In the genomic region with DNA sequence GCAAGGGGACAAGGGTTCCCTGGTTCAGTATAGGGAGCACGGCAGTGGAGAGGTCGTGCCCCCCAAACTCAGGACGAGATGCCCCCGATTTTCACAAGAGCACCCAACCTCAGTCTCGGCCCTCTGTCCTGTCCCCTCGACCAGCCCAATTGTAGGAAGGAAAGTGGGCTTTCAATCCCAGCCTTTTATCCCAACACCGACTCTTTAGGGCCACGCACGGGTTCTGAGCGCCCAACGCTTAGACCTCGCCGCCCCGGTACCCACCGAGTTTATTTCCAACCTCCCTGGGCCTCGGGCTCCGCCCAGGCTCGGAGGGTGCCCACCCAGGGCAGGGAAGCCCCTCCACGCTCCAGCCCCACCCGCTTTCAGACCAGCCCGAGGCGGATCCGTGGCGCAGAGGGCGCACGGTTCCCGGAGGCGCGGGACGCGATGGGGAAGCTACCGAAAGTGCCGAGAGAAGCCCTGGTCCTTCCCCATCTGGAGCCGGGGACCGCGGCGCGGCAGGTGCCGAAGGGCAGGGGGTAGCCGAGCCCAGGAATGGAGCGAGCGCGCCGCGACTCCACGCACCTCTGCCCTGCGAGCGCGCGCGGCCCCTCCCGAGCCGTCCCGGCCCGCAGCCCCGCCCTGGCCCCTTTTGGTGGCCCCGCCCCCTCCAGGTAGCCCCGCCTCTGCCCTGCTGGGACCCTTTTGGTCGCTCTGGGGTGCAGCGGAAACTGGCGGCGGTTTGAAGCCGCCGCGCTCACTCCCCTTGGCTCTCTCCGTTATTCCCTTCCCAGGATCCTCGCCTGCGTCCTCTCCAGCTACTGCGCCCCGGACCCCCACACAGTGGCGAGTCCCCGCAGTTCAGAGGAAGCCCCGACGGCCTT, we compare ENCODE assay signal across 1 cellular context.
TF ChIP-seq lines count a peak whose summit lies in the region.

No MANE protein-coding gene starts in this region.

TF ChIP-seq in WTC11, 78 proteins besides CTCF, POLR2A, EP300 and RAD21 (continued from another document):
- TF ChIP-seq CBFB (CRISPR knock-in tag; IDR thresholded peaks at IDR 0.05; ENCODE audit: low read depth) (no peak), ATF1 (CRISPR knock-in tag; IDR thresholded peaks at IDR 0.05) (no peak), ZNF416 (CRISPR knock-in tag; IDR thresholded peaks at IDR 0.05) (no peak), PRDM15 (CRISPR knock-in tag; IDR thresholded peaks at IDR 0.05) (no peak), ZNF671 (CRISPR knock-in tag; IDR thresholded peaks at IDR 0.05) (no peak), SMAD3 (CRISPR knock-in tag; IDR thresholded peaks at IDR 0.05; ENCODE audit: borderline replicate concordance) (no peak), NR2C2 (CRISPR knock-in tag; IDR thresholded peaks at IDR 0.05) (no peak), GTF2I (CRISPR knock-in tag; conservative IDR thresholded peaks at IDR 0.05) (no peak), ZNF121 (CRISPR knock-in tag; IDR thresholded peaks at IDR 0.05) (no peak), ZNF281 (CRISPR knock-in tag; IDR thresholded peaks at IDR 0.05) (no peak), NFATC4 (CRISPR knock-in tag; IDR thresholded peaks at IDR 0.05) (no peak), ATF6 (CRISPR knock-in tag; IDR thresholded peaks at IDR 0.05) (no peak), E2F5 (CRISPR knock-in tag; IDR thresholded peaks at IDR 0.05) (no peak), IRF2 (CRISPR knock-in tag; IDR thresholded peaks at IDR 0.05; ENCODE audit: borderline replicate concordance, low read depth) (no peak), SP1 (CRISPR knock-in tag; conservative IDR thresholded peaks at IDR 0.05) (peak; percentile 6; the same call in 1 of the 2 replicates), CREB1 (CRISPR knock-in tag; IDR thresholded peaks at IDR 0.05) (no peak), MYBL2 (CRISPR knock-in tag; IDR thresholded peaks at IDR 0.05) (no peak), HMGA2 (CRISPR knock-in tag; IDR thresholded peaks at IDR 0.05) (no peak), ZNF423 (CRISPR knock-in tag; IDR thresholded peaks at IDR 0.05) (no peak), FOXK1 (CRISPR knock-in tag; IDR thresholded peaks at IDR 0.05) (0 out of 2 replicates have a peak, but pooled peaks have one; percentile 16), PRRX2 (CRISPR knock-in tag; IDR thresholded peaks at IDR 0.05) (no peak), GABPB1 (CRISPR knock-in tag; IDR thresholded peaks at IDR 0.05) (no peak)
- TF ChIP-seq, protein P1, sequence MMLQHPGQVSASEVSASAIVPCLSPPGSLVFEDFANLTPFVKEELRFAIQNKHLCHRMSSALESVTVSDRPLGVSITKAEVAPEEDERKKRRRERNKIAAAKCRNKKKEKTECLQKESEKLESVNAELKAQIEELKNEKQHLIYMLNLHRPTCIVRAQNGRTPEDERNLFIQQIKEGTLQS (CRISPR knock-in tag; conservative IDR thresholded peaks at IDR 0.05): no peak
- TF ChIP-seq, protein P2, sequence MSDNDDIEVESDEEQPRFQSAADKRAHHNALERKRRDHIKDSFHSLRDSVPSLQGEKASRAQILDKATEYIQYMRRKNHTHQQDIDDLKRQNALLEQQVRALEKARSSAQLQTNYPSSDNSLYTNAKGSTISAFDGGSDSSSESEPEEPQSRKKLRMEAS (CRISPR knock-in tag; IDR thresholded peaks at IDR 0.05): 0 out of 2 replicates have a peak, but pooled peaks have one; percentile 42
- TF ChIP-seq, protein P3, sequence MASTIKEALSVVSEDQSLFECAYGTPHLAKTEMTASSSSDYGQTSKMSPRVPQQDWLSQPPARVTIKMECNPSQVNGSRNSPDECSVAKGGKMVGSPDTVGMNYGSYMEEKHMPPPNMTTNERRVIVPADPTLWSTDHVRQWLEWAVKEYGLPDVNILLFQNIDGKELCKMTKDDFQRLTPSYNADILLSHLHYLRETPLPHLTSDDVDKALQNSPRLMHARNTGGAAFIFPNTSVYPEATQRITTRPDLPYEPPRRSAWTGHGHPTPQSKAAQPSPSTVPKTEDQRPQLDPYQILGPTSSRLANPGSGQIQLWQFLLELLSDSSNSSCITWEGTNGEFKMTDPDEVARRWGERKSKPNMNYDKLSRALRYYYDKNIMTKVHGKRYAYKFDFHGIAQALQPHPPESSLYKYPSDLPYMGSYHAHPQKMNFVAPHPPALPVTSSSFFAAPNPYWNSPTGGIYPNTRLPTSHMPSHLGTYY (CRISPR knock-in tag; IDR thresholded peaks at IDR 0.05): no peak
- TF ChIP-seq, protein P4, sequence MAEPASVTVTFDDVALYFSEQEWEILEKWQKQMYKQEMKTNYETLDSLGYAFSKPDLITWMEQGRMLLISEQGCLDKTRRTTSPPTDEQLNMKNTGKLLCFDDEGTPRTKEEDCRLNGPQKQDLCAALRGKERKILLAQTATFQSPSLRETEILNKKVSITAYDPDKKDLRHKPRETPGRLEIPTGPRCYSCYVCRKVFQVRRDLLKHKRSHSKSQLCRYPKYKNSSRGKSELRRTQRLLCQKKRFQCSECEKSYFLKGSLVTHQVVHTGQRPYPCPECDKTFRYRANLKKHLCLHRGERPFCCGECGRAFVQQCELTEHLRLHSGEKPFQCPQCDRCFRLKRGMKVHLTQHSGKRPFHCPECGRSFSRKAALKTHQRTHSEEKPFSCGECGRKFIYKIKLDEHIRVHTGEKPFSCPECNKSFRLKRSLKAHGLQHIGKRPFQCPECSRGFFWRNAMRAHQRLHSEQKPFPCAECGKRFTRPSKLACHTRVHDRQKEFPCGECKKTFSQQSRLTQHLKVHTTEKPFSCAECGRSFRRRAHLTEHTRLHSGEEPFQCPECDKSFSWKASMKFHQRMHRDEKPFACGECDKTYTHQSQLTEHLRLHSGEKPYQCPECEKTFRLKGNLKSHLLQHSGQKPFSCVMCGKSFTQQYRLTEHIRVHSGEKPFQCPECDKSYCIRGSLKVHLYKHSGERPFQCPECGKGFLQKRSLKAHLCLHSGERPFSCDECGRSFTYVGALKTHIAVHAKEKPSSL (CRISPR knock-in tag; conservative IDR thresholded peaks at IDR 0.05): no peak
- TF ChIP-seq, protein P5, sequence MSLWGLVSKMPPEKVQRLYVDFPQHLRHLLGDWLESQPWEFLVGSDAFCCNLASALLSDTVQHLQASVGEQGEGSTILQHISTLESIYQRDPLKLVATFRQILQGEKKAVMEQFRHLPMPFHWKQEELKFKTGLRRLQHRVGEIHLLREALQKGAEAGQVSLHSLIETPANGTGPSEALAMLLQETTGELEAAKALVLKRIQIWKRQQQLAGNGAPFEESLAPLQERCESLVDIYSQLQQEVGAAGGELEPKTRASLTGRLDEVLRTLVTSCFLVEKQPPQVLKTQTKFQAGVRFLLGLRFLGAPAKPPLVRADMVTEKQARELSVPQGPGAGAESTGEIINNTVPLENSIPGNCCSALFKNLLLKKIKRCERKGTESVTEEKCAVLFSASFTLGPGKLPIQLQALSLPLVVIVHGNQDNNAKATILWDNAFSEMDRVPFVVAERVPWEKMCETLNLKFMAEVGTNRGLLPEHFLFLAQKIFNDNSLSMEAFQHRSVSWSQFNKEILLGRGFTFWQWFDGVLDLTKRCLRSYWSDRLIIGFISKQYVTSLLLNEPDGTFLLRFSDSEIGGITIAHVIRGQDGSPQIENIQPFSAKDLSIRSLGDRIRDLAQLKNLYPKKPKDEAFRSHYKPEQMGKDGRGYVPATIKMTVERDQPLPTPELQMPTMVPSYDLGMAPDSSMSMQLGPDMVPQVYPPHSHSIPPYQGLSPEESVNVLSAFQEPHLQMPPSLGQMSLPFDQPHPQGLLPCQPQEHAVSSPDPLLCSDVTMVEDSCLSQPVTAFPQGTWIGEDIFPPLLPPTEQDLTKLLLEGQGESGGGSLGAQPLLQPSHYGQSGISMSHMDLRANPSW (CRISPR knock-in tag; conservative IDR thresholded peaks at IDR 0.05; ENCODE audit: low read depth): no peak
- TF ChIP-seq, protein P6, sequence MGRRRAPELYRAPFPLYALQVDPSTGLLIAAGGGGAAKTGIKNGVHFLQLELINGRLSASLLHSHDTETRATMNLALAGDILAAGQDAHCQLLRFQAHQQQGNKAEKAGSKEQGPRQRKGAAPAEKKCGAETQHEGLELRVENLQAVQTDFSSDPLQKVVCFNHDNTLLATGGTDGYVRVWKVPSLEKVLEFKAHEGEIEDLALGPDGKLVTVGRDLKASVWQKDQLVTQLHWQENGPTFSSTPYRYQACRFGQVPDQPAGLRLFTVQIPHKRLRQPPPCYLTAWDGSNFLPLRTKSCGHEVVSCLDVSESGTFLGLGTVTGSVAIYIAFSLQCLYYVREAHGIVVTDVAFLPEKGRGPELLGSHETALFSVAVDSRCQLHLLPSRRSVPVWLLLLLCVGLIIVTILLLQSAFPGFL (CRISPR knock-in tag; IDR thresholded peaks at IDR 0.05; ENCODE audit: borderline replicate concordance): no peak
TF ChIP-seq in WTC11: peak in this region for 4.
